Comparison of ENCODE assay signal across 8 cellular contexts in genomic region chr12:49568442-49568776, GRCh38. TPM values are rescaled to one million over a fixed set of nuclear protein-coding genes. Genes with fewer than 3 reads are reported as not detected.
DNase-seq lines count a peak whose midpoint lies in the region; ATAC-seq, FAIRE-seq and TF ChIP-seq lines count a peak whose summit lies in the region.

No MANE protein-coding gene starts in this region.

- no peaks in the 10 kb centered on the region for H3K27me3 Mint-ChIP-seq in CD4-positive, CD25-positive, alpha-beta regulatory T cell

- peak overlapping the region; percentile 93 for H3K27ac ChIP-seq in CD4-positive, CD25-positive, alpha-beta regulatory T cell (ENCODE audit: insufficient read depth, low read length, poor library complexity, severe bottlenecking)
- peak overlapping the region in 3 of 4 donors; percentile 64 to 80 (median 75) for H3K27ac ChIP-seq in pancreas

- ATAC-seq in CD4-positive, CD25-positive, alpha-beta regulatory T cell (ENCODE audit: low read depth in 2 of 2) = peak; percentile 10 to 17
- ATAC-seq in GM21619 (IDR thresholded peaks at IDR 0.05; ENCODE audit: unreplicated experiment) (peak; percentile 11), pancreas (peak in 1 of 4 donors; percentile 43)

- H3K4me1 ChIP-seq in CD4-positive, CD25-positive, alpha-beta regulatory T cell (ENCODE audit: control insufficient read depth, insufficient read depth, low read length, poor library complexity, severe bottlenecking) = peaks cover 60% of the 10 kb centered on the region
- peaks cover 6% of the 10 kb centered on the region for H3K4me1 ChIP-seq in NT2/D1 (ENCODE audit: insufficient read depth, insufficient read length)
- peaks cover 0 to 19% (median 9%) of the 10 kb centered on the region in 3 donors for H3K4me1 ChIP-seq in pancreas

- DNase-seq in CD4-positive, CD25-positive, alpha-beta regulatory T cell = no peak
- DNase-seq in NT2/D1 (ENCODE audit: low read depth, low spot score) = peak; percentile 5
- DNase-seq in epithelial cell of esophagus (ENCODE audit: low read depth) = no peak
- DNase-seq in pancreas = no peak
- no peak for DNase-seq in GM20000 (ENCODE audit: low spot score)
- DNase-seq in activated CD4-positive, alpha-beta T cell treated with anti-CD3 and anti-CD28 coated beads, Interleukin-2, amount 50 U/mL, for 1 hour = no peak
- DNase-seq in COLO668 (lab: John Stamatoyannopoulos, UW; ENCODE audit: unreplicated experiment) = no peak

- FAIRE-seq in pancreas (lab: Jason Lieb, UNC) = no peak

- TF ChIP-seq CTCF in epithelial cell of esophagus (IDR thresholded peaks at IDR 0.05; ENCODE audit: insufficient read depth, low read depth, low read length, missing control alignments) (no peak), pancreas (IDR thresholded peaks at IDR 0.05) (no peak), GM20000 (IDR thresholded peaks at IDR 0.05; ENCODE audit: extremely low read depth, missing control alignments) (no peak)

- no peaks in the 10 kb centered on the region for H3K27me3 ChIP-seq in CD4-positive, CD25-positive, alpha-beta regulatory T cell (ENCODE audit: control insufficient read depth, insufficient read depth, low read length)
- no peaks in the 10 kb centered on the region for H3K27me3 ChIP-seq in NT2/D1 (ENCODE audit: insufficient read depth, insufficient read length)
- H3K27me3 ChIP-seq in pancreas = no peaks in the 10 kb centered on the region

- H3K9ac ChIP-seq in NT2/D1 (ENCODE audit: insufficient read length, low read depth) = peak overlapping the region; percentile 91

- intact Hi-C loops in pancreas (cut with DNase I) = no loop called here

- peak overlapping the region; percentile 97 to 100 (median 98) for H3K4me3 Mint-ChIP-seq in CD4-positive, CD25-positive, alpha-beta regulatory T cell

- peak overlapping the region; percentile 96 for H3K4me3 ChIP-seq in CD4-positive, CD25-positive, alpha-beta regulatory T cell (ENCODE audit: low read depth, low read length)
- H3K4me3 ChIP-seq in NT2/D1 (ENCODE audit: insufficient read length, low read depth) (peak overlapping the region; percentile 90), epithelial cell of esophagus (ENCODE audit: low read length) (peak overlapping the region; percentile 91), pancreas (peak overlapping the region; percentile 68 to 93 (median 75))

- H3K9me3 ChIP-seq in CD4-positive, CD25-positive, alpha-beta regulatory T cell (ENCODE audit: control insufficient read depth in 2 of 2, low read length in 2 of 2) = no peaks in the 10 kb centered on the region
- H3K9me3 ChIP-seq in NT2/D1 (ENCODE audit: insufficient read depth, low read length) = no peaks in the 10 kb centered on the region
- H3K9me3 ChIP-seq in pancreas = no peaks in the 10 kb centered on the region

- peaks cover 14% of the 10 kb centered on the region for H3K36me3 Mint-ChIP-seq in CD4-positive, CD25-positive, alpha-beta regulatory T cell

- peaks cover 11% of the 10 kb centered on the region for H3K36me3 ChIP-seq in CD4-positive, CD25-positive, alpha-beta regulatory T cell (ENCODE audit: control insufficient read depth, insufficient read depth, low read length)
- H3K36me3 ChIP-seq in NT2/D1 (ENCODE audit: insufficient read depth, insufficient read length, low read length) (peaks cover 52% of the 10 kb centered on the region), pancreas (peaks cover 0 to 14% (median 0%) of the 10 kb centered on the region in 3 donors)

- peaks cover 11 to 72% (median 39%) of the 10 kb centered on the region in 4 donors for H3K4me1 Mint-ChIP-seq in CD4-positive, CD25-positive, alpha-beta regulatory T cell

- whole genome bisulfite sequencing in pancreas, 2 donors = 1% methylated on average over 13 of the region's 13 CpGs

- no peaks in the 10 kb centered on the region for H3K9me3 Mint-ChIP-seq in CD4-positive, CD25-positive, alpha-beta regulatory T cell

- H3K27ac Mint-ChIP-seq in CD4-positive, CD25-positive, alpha-beta regulatory T cell = peak overlapping the region; percentile 58 to 99 (median 99)

RNA-seq across cellular contexts. Expression of gene MCRS1, which starts 0.5 kb away (rescaled TPM):
- total RNA-seq in CD4-positive, CD25-positive, alpha-beta regulatory T cell = 72.8 TPM
- polyA plus RNA-seq in CD4-positive, CD25-positive, alpha-beta regulatory T cell = 10 to 100 TPM; 62.8 to 81.0 (median 67.8) TPM
- 10 to 100 TPM; 19.3 to 29.9 (median 22.9) TPM for total RNA-seq in pancreas
- polyA plus RNA-seq in pancreas = 10 to 100 TPM; 59.6 to 71.0 TPM

RNA-seq across cellular contexts. Expression of gene KCNH3, which starts 29.6 kb away (rescaled TPM):
- total RNA-seq in CD4-positive, CD25-positive, alpha-beta regulatory T cell = 1.2 TPM
- 1 to 10 TPM; 1.1 to 2.1 (median 1.5) TPM for polyA plus RNA-seq in CD4-positive, CD25-positive, alpha-beta regulatory T cell
- total RNA-seq in pancreas = 1 to 10 TPM in 2 of 6 donors, under 1 TPM in 4; 0.55 to 1.7 (median 0.91) TPM
- 1 to 10 TPM; 2.3 to 3.2 TPM for polyA plus RNA-seq in pancreas

RNA-seq across cellular contexts. Expression of gene FAM186B, which starts 37.0 kb away (rescaled TPM):
- not detected for total RNA-seq in CD4-positive, CD25-positive, alpha-beta regulatory T cell
- polyA plus RNA-seq in CD4-positive, CD25-positive, alpha-beta regulatory T cell = under 1 TPM in 1 of 4 donors, not detected in 3; 0.14 TPM
- 1 to 10 TPM in 2 of 6 donors, under 1 TPM in 4; 0.49 to 1.7 (median 0.83) TPM for total RNA-seq in pancreas
- under 1 TPM; 0.56 to 0.65 TPM for polyA plus RNA-seq in pancreas

RNA-seq across cellular contexts. Expression of gene PRPF40B, which starts 55.0 kb away (rescaled TPM):
- total RNA-seq in CD4-positive, CD25-positive, alpha-beta regulatory T cell = 6.3 TPM
- polyA plus RNA-seq in CD4-positive, CD25-positive, alpha-beta regulatory T cell = 1 to 10 TPM in 3 of 4 donors, under 1 TPM in 1; 0.78 to 3.2 (median 1.7) TPM
- total RNA-seq in pancreas = 10 to 100 TPM; 11.2 to 19.9 (median 13.2) TPM
- polyA plus RNA-seq in pancreas = 10 to 100 TPM; 44.9 to 58.3 TPM
